ENCODE assay signal across 13 cellular contexts in the genomic region with DNA sequence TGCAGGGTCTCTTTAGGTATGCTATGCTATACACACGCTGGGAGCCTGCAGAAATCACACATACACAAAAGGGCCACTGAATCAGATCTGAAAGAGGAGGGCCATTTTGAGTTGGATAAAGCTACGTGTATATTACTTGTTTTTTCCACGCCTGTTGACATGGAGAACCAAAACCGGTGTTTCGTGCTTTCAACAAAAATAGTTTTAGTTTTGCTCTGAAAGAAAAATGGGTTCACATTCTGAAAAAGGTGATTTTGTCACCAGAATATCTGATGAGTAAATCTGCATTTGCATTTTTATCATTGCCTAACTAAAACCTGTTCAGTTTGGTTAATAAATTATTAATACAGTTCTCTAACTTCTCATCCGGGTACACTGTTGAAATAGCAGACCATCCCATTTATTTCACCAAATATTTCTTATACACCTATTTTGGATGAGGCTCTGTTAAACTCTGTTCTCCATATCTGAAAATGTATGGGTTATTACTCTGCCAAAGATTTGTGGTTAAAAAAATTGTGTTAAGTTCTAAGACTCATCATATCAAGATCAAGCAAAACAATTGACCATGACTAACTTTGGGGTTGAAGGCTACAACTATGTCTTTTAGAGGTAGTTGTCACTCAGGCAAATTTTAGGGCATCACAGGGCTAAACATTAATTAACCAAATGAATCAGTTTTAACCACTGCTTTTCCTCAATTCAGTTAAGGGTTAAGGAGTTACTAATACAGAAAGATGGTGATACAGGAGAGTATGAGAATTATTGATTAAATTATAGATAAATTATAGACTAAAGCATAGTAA.
DNase-seq lines count a peak whose midpoint lies in the region; ATAC-seq, FAIRE-seq and TF ChIP-seq lines count a peak whose summit lies in the region.
"Had no signal": no experiment of that assay in that cellular context is flagged by ENCODE, and none has a peak within 500 bp of the region (broad histone marks: within the 10 kb centered on the region; RNA-seq: fewer than 3 reads in every experiment).

No MANE protein-coding gene starts in this region.

- no peak for DNase-seq in RCC 7860 (ENCODE audit: low spot score)
- no peak for DNase-seq in GM23338 (ENCODE audit: low spot score)
- DNase-seq in NCI-H345 treated with DMSO at 0.1 percent for 48 hours (lab: John Stamatoyannopoulos, UW; ENCODE audit: unreplicated experiment) = no peak
- no peak for DNase-seq in NCI-H2196 treated with DMSO at 0.1 percent for 48 hours (lab: John Stamatoyannopoulos, UW; ENCODE audit: unreplicated experiment)
- no peak for DNase-seq in small intestine
- DNase-seq: activated CD8-positive, alpha-beta memory T cell treated with anti-CD3 and anti-CD28 coated beads, Interleukin-2, amount 10 ng/mL, durations not matched to agents 7 days and 5 days; AML-193; mesenchymal stem cell; NCI-H1436 treated with DMSO at 0.1 percent for 48 hours; pancreas had no signal

- H3K4me3 Mint-ChIP-seq in GM23338 = no peak overlapping the region
- H3K4me3 Mint-ChIP-seq: activated CD8-positive, alpha-beta memory T cell treated with anti-CD3 and anti-CD28 coated beads, Interleukin-2, amount 10 ng/mL, durations not matched to agents 7 days and 5 days had no signal

- no peaks in the 10 kb centered on the region for H3K9me3 ChIP-seq in small intestine (ENCODE audit: control insufficient read depth, low read depth)
- H3K9me3 ChIP-seq: pancreas had no signal

- peaks cover 4% of the 10 kb centered on the region for H3K27me3 Mint-ChIP-seq in GM23338 (ENCODE audit: insufficient read depth, low read depth, poor library complexity)
- H3K27me3 Mint-ChIP-seq: activated CD8-positive, alpha-beta memory T cell treated with anti-CD3 and anti-CD28 coated beads, Interleukin-2, amount 10 ng/mL, durations not matched to agents 7 days and 5 days had no signal

- TF ChIP-seq CTCF in GM23338 (conservative IDR thresholded peaks at IDR 0.05; ENCODE audit: low read depth in 2 of 2) = no peak

- H3K36me3 Mint-ChIP-seq in GM23338 (ENCODE audit: low read depth) = no peaks in the 10 kb centered on the region

- no peaks in the 10 kb centered on the region for H3K27me3 ChIP-seq in GM23338 (ENCODE audit: insufficient read depth)
- no peaks in the 10 kb centered on the region for H3K27me3 ChIP-seq in small intestine (ENCODE audit: control insufficient read depth in 2 of 2, insufficient read depth in 2 of 2, low read length in 2 of 2)
- H3K27me3 ChIP-seq: pancreas had no signal

- H3K4me2 ChIP-seq in GM23338 = no peak overlapping the region

- H3K36me3 ChIP-seq in GM23338 (ENCODE audit: insufficient read depth) = no peaks in the 10 kb centered on the region
- peaks cover 0 to under 1% of the 10 kb centered on the region in 2 donors for H3K36me3 ChIP-seq in small intestine (ENCODE audit: control insufficient read depth in 2 of 2, insufficient read depth in 2 of 2, low read length in 2 of 2)
- H3K36me3 ChIP-seq: pancreas had no signal

- H3K4me1 Mint-ChIP-seq in GM23338 = peaks cover 40% of the 10 kb centered on the region

- no peaks in the 10 kb centered on the region for H4K20me1 ChIP-seq in GM23338 (replicated peaks; ENCODE audit: insufficient read depth)

- H2AFZ ChIP-seq in GM23338 = no peak overlapping the region

- FAIRE-seq in RCC 7860 (lab: Jason Lieb, UNC) (peak; percentile 73), small intestine (lab: Jason Lieb, UNC) (no peak)
- FAIRE-seq: pancreas had no signal

- ATAC-seq in GM18502 (IDR thresholded peaks at IDR 0.05; ENCODE audit: poor library complexity, unreplicated experiment) (peak; percentile 56), GM19467 (IDR thresholded peaks at IDR 0.05; ENCODE audit: unreplicated experiment) (peak; percentile 43), HG02970 (IDR thresholded peaks at IDR 0.05; ENCODE audit: low FRiP score, unreplicated experiment) (peak; percentile 64), GM23338 (no peak)
- ATAC-seq: activated CD8-positive, alpha-beta memory T cell treated with anti-CD3 and anti-CD28 coated beads, Interleukin-2, amount 10 ng/mL, durations not matched to agents 7 days and 5 days; pancreas had no signal

- H3K79me2 ChIP-seq in GM23338 (replicated peaks; ENCODE audit: insufficient read depth) = no peaks in the 10 kb centered on the region

- H3K9me3 Mint-ChIP-seq in GM23338 = no peaks in the 10 kb centered on the region; the same call in 2 of the 3 replicates

- H3K27ac ChIP-seq in GM23338 (ENCODE audit: low read depth) (no peak overlapping the region), small intestine (ENCODE audit: low read depth in 1 of 2, low read length in 1 of 2) (no peak overlapping the region)
- H3K27ac ChIP-seq: pancreas had no signal

- peaks cover 42% of the 10 kb centered on the region for H3K4me1 ChIP-seq in GM23338 (ENCODE audit: insufficient read depth)
- peaks cover 3 to 9% of the 10 kb centered on the region in 2 donors for H3K4me1 ChIP-seq in small intestine (ENCODE audit: control insufficient read depth in 2 of 2, insufficient read depth in 1 of 2, low read depth in 1 of 2, low read length in 1 of 2)

- H3K27ac Mint-ChIP-seq in GM23338 = no peak overlapping the region
- H3K27ac Mint-ChIP-seq: activated CD8-positive, alpha-beta memory T cell treated with anti-CD3 and anti-CD28 coated beads, Interleukin-2, amount 10 ng/mL, durations not matched to agents 7 days and 5 days had no signal

- H3K9me2 ChIP-seq in GM23338 (ENCODE audit: insufficient read depth) = no peaks in the 10 kb centered on the region

- no peak overlapping the region for H3K4me3 ChIP-seq in GM23338
- no peak overlapping the region for H3K4me3 ChIP-seq in small intestine (ENCODE audit: low read depth in 1 of 2, low read length in 2 of 2)
- H3K4me3 ChIP-seq: pancreas had no signal

- WGBS in small intestine, 3 donors = 72 to 87% (median 83%) methylated on average over 6 of the region's 6 CpGs

- H3F3A ChIP-seq in GM23338 (replicated peaks; ENCODE audit: low read depth) = no peaks in the 10 kb centered on the region

TF ChIP-seq in GM23338, 12 proteins besides CTCF, POLR2A, EP300 and RAD21:
- no peak for TF ChIP-seq CREB1 (CRISPR knock-in tag; IDR thresholded peaks at IDR 0.05; ENCODE audit: low read depth)
- TF ChIP-seq, protein P1, sequence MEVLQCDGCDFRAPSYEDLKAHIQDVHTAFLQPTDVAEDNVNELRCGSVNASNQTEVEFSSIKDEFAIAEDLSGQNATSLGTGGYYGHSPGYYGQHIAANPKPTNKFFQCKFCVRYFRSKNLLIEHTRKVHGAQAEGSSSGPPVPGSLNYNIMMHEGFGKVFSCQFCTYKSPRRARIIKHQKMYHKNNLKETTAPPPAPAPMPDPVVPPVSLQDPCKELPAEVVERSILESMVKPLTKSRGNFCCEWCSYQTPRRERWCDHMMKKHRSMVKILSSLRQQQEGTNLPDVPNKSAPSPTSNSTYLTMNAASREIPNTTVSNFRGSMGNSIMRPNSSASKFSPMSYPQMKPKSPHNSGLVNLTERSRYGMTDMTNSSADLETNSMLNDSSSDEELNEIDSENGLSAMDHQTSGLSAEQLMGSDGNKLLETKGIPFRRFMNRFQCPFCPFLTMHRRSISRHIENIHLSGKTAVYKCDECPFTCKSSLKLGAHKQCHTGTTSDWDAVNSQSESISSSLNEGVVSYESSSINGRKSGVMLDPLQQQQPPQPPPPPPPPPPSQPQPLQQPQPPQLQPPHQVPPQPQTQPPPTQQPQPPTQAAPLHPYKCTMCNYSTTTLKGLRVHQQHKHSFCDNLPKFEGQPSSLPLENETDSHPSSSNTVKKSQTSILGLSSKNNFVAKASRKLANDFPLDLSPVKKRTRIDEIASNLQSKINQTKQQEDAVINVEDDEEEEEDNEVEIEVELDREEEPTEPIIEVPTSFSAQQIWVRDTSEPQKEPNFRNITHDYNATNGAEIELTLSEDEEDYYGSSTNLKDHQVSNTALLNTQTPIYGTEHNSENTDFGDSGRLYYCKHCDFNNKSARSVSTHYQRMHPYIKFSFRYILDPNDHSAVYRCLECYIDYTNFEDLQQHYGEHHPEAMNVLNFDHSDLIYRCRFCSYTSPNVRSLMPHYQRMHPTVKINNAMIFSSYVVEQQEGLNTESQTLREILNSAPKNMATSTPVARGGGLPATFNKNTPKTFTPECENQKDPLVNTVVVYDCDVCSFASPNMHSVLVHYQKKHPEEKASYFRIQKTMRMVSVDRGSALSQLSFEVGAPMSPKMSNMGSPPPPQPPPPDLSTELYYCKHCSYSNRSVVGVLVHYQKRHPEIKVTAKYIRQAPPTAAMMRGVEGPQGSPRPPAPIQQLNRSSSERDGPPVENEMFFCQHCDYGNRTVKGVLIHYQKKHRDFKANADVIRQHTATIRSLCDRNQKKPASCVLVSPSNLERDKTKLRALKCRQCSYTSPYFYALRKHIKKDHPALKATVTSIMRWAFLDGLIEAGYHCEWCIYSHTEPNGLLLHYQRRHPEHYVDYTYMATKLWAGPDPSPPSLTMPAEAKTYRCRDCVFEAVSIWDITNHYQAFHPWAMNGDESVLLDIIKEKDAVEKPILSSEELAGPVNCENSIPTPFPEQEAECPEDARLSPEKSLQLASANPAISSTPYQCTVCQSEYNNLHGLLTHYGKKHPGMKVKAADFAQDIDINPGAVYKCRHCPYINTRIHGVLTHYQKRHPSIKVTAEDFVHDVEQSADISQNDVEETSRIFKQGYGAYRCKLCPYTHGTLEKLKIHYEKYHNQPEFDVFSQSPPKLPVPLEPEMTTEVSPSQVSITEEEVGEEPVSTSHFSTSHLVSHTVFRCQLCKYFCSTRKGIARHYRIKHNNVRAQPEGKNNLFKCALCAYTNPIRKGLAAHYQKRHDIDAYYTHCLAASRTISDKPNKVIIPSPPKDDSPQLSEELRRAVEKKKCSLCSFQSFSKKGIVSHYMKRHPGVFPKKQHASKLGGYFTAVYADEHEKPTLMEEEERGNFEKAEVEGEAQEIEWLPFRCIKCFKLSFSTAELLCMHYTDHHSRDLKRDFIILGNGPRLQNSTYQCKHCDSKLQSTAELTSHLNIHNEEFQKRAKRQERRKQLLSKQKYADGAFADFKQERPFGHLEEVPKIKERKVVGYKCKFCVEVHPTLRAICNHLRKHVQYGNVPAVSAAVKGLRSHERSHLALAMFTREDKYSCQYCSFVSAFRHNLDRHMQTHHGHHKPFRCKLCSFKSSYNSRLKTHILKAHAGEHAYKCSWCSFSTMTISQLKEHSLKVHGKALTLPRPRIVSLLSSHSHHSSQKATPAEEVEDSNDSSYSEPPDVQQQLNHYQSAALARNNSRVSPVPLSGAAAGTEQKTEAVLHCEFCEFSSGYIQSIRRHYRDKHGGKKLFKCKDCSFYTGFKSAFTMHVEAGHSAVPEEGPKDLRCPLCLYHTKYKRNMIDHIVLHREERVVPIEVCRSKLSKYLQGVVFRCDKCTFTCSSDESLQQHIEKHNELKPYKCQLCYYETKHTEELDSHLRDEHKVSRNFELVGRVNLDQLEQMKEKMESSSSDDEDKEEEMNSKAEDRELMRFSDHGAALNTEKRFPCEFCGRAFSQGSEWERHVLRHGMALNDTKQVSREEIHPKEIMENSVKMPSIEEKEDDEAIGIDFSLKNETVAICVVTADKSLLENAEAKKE (CRISPR knock-in tag; IDR thresholded peaks at IDR 0.05) = no peak
- TF ChIP-seq ZNF331 (CRISPR knock-in tag; IDR thresholded peaks at IDR 0.05; ENCODE audit: low read depth) = no peak
TF ChIP-seq in GM23338: peak in this region for 0.
